12 cellular contexts compared by ENCODE assay signal in the genomic region with DNA sequence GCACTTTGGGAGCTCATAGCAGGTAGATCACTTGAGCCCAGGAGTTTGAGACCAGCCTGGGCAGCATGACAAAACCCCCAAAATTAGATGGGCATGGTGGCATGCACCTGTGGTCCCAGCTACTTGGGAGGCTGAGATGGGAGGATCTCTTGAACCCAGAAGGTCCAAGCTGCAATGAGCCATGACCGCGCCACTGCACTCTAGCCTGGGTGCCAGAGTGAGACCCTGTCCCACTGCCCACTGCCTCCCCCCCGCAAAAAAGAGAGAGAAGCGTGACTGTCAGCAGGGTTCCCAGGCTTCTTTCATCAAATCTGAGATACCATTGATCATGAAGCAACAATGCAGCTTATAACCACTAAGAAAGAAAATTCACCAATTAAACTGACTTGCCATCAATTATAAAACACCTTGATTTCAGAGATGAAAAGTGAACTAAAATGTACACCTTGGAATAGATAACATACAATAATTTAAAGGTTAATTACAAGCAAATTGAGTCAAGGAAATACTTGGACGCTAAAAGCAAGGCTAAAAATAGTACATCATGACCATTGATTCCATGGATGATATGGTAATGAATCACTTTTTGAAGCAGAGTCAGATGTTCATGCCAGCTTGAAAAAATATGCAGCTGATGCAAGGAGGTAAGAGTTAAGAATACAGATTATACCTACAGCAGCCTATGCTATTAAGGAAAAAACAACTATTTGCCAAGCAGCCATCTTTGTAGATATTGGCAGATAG.
DNase-seq lines count a peak whose midpoint lies in the region; ATAC-seq and TF ChIP-seq lines count a peak whose summit lies in the region.
"Had no signal": no experiment of that assay in that cellular context is flagged by ENCODE, and none has a peak within 500 bp of the region (broad histone marks: within the 10 kb centered on the region; RNA-seq: fewer than 3 reads in every experiment).

No MANE protein-coding gene starts in this region.

- TF ChIP-seq POLR2A in transverse colon (IDR thresholded peaks at IDR 0.05): no peak

- peak overlapping the region; percentile 41 for H3K4me3 ChIP-seq in GM23248
- H3K4me3 ChIP-seq in fibroblast of pulmonary artery (replicated peaks; ENCODE audit: low read depth, low read length): no peak overlapping the region
- H3K4me3 ChIP-seq in skeletal muscle cell (ENCODE audit: low read depth, low read length): no peak overlapping the region
- no peak overlapping the region for H3K4me3 ChIP-seq in transverse colon

- H4K20me1 ChIP-seq in GM23248 (ENCODE audit: insufficient read depth): no peaks in the 10 kb centered on the region

- H3K27me3 ChIP-seq in GM23248 (replicated peaks; ENCODE audit: insufficient read depth) (no peaks in the 10 kb centered on the region), transverse colon (no peaks in the 10 kb centered on the region)

- peak overlapping the region; percentile 64 for H3K9ac ChIP-seq in GM23248

- H3K9me3 ChIP-seq in GM23248 (ENCODE audit: low read depth) (no peaks in the 10 kb centered on the region), transverse colon (peaks cover under 1 to 5% of the 10 kb centered on the region in 2 donors)

- H3K79me2 ChIP-seq in GM23248 (ENCODE audit: insufficient read depth): 0 out of 2 replicates have a peak, but pooled peaks cover 9% of the 10 kb centered on the region

- in situ Hi-C loops in GM23248 (cut with MboI): no loop called here
- in situ Hi-C loops in transverse colon (cut with MboI; ENCODE audit: low pct_ligation_motif_present in 1 of 4, low pct_unique_long_range_greater_than_20kb in 1 of 4, low sequenced_read_pairs in 3 of 4): no loop called here

- no peak for TF ChIP-seq CTCF in fibroblast of pulmonary artery (IDR thresholded peaks at IDR 0.05; ENCODE audit: low read length, missing control alignments)
- no peak for TF ChIP-seq CTCF in transverse colon (IDR thresholded peaks at IDR 0.05)

- no peak for TF ChIP-seq EP300 in transverse colon (IDR thresholded peaks at IDR 0.05; ENCODE audit: low read depth)

- H3K27ac ChIP-seq in GM23248 (peak overlapping the region; percentile 93), transverse colon (no peak overlapping the region)

- WGBS in GM23248 (ENCODE audit: low coverage in 1 of 2, low lambda C conversion rate in 2 of 2, missing lambda C conversion rate in 2 of 2), 2 experiments: 77 to 81% methylated on average over 5 of the region's 5 CpGs
- WGBS in transverse colon (ENCODE audit: low coverage in 1 of 2), 2 donors: 69 to 85% methylated on average over 1 to 5 of the region's 5 CpGs

- peaks cover 16% of the 10 kb centered on the region for H3K4me1 ChIP-seq in GM23248 (ENCODE audit: insufficient read depth)
- peaks cover 0 to 19% (median 6%) of the 10 kb centered on the region in 4 donors for H3K4me1 ChIP-seq in transverse colon

- peak overlapping the region; percentile 56 for H2AFZ ChIP-seq in GM23248

- H3K4me2 ChIP-seq in GM23248 (ENCODE audit: unreplicated experiment): peak overlapping the region; percentile 60

- H3K9me2 ChIP-seq in GM23248 (ENCODE audit: insufficient read depth): no peaks in the 10 kb centered on the region

- H3F3A ChIP-seq in GM23248 (ENCODE audit: insufficient read depth): peaks cover 15% of the 10 kb centered on the region

- intact Hi-C loops in transverse colon (cut with DNase I; ENCODE audit: low total_unique reads): no loop called here

- no peaks in the 10 kb centered on the region for H3K36me3 ChIP-seq in GM23248 (ENCODE audit: low read depth)
- peaks cover 0 to under 1% (median 0%) of the 10 kb centered on the region in 4 donors for H3K36me3 ChIP-seq in transverse colon

- ATAC-seq in SK-N-SH treated with all-trans-retinoic acid at 6 μM for 48 hours (peak; percentile 79), left lobe of liver (no peak)
- ATAC-seq: activated CD8-positive, alpha-beta memory T cell treated with anti-CD3 and anti-CD28 coated beads, Interleukin-2, amount 10 ng/mL, durations not matched to agents 7 days and 5 days had no signal

- DNase-seq in GM23248: peak; percentile 79
- DNase-seq in fibroblast of pulmonary artery (ENCODE audit: low read depth): peak; percentile 61
- DNase-seq in skeletal muscle cell (ENCODE audit: low read depth): peak; percentile 15
- DNase-seq in left lobe of liver (ENCODE audit: low spot score): no peak
- no peak for DNase-seq in stimulated activated CD4-positive, alpha-beta T cell treated with anti-CD3 and anti-CD28 coated beads, Interleukin-2, amount 100 ng/mL, for 24 hours
- DNase-seq in transverse colon: no peak
- no peak for DNase-seq in NCI-H2196 treated with DMSO at 0.1 percent for 48 hours (lab: John Stamatoyannopoulos, UW; ENCODE audit: unreplicated experiment)
- DNase-seq: activated CD8-positive, alpha-beta memory T cell treated with anti-CD3 and anti-CD28 coated beads, Interleukin-2, amount 10 ng/mL, durations not matched to agents 7 days and 5 days; COR-L47; NCI-H345; Right ventricle myocardium superior had no signal

TF ChIP-seq in SK-N-SH treated with all-trans-retinoic acid at 6 μM for 48 hours, 23 proteins besides CTCF, POLR2A, EP300 and RAD21:
- TF ChIP-seq ZNF70 (CRISPR knock-in tag; IDR thresholded peaks at IDR 0.05) (no peak), CSDC2 (CRISPR knock-in tag; IDR thresholded peaks at IDR 0.05) (no peak), ZNF8 (CRISPR knock-in tag; IDR thresholded peaks at IDR 0.05) (no peak)

Comparison
In these comparisons a context has a peak if more than half of its experiments do, and no peak if none do; other contexts are left out.
1. DNase-seq: peak in GM23248 (single experiment), fibroblast of pulmonary artery (single experiment) and skeletal muscle cell (single experiment); none in left lobe of liver (single experiment), stimulated activated CD4-positive, alpha-beta T cell treated with anti-CD3 and anti-CD28 coated beads, Interleukin-2, amount 100 ng/mL, for 24 hours (0 of 2), transverse colon (single experiment) and NCI-H2196 treated with DMSO at 0.1 percent for 48 hours (single experiment).